33 cellular contexts compared by ENCODE assay signal in genomic region chr5:139895647-139896046, GRCh38.
DNase-seq lines count a peak whose midpoint lies in the region; ATAC-seq, FAIRE-seq and TF ChIP-seq lines count a peak whose summit lies in the region.
"Had no signal": no experiment of that assay in that cellular context is flagged by ENCODE, and none has a peak within 500 bp of the region (broad histone marks: within the 10 kb centered on the region; RNA-seq: fewer than 3 reads in every experiment).

No MANE protein-coding gene starts in this region.

- WGBS in testis, 2 donors, result 17 to 40% methylated on average over 1 to 2 of the region's 2 CpGs

- no peak overlapping the region for H3K9ac ChIP-seq in kidney (ENCODE audit: low read length in 2 of 2)

- no peak for TF ChIP-seq CTCF in testis (IDR thresholded peaks at IDR 0.05)
- no peak for TF ChIP-seq CTCF in kidney (IDR thresholded peaks at IDR 0.05; ENCODE audit: borderline replicate concordance, extremely low read depth, insufficient read depth)

- H3K27ac ChIP-seq in testis (no peak overlapping the region), kidney (ENCODE audit: low read depth in 2 of 2, low read length in 2 of 2) (no peak overlapping the region)
- H3K27ac ChIP-seq: A549, ascending aorta, esophagus muscularis mucosa, neutrophil, SJCRH30, thyroid gland had no signal

- no peak for FAIRE-seq in kidney (lab: Jason Lieb, UNC)
- FAIRE-seq: A549, frontal cortex, GM12878, HTR-8/SVneo, RCC 7860 had no signal

- H3K9me3 ChIP-seq in testis, result no peaks in the 10 kb centered on the region
- no peaks in the 10 kb centered on the region for H3K9me3 ChIP-seq in kidney (ENCODE audit: control insufficient read depth in 1 of 2, low read length in 2 of 2)
- H3K9me3 ChIP-seq: A549, ascending aorta, esophagus muscularis mucosa, neutrophil, SJCRH30, thyroid gland had no signal

- H3K4me1 ChIP-seq in testis (peaks cover 26% of the 10 kb centered on the region), kidney (ENCODE audit: control insufficient read depth in 1 of 2, insufficient read depth in 1 of 2, low read depth in 1 of 2, low read length in 2 of 2) (no peaks in the 10 kb centered on the region)
- H3K4me1 ChIP-seq: A549, ascending aorta, SJCRH30, thyroid gland had no signal

- TF ChIP-seq POLR2A in testis (IDR thresholded peaks at IDR 0.05), result no peak

- DNase-seq in Right ventricle myocardium superior (peak; percentile 66), Right ventricle myocardium inferior (ENCODE audit: missing footprints) (no peak), head of caudate nucleus (peak in 24 of 42 donors; percentile 18 to 63 (median 43)), myocyte (ENCODE audit: low read depth) (peak; percentile 9), testis (peak; percentile 89), RPMI8226 (no peak), kidney (no peak)
- DNase-seq: activated CD8-positive, alpha-beta T cell treated with anti-CD3 and anti-CD28 coated beads, Interleukin-2, amount 10 ng/mL, durations not matched to agents 7 days and 5 days; activated naive CD8-positive, alpha-beta T cell treated with anti-CD3 and anti-CD28 coated beads for 36 hours; CD8-positive, alpha-beta T cell; dermis blood vessel endothelial cell; DMS153; H7; naive thymus-derived CD4-positive, alpha-beta T cell; NCI-H1048; NCI-H1694; NCI-H446; NCI-H82; SJCRH30; stimulated activated CD4-positive, alpha-beta T cell treated with anti-CD3 and anti-CD28 coated beads, Interleukin-1b, Interleukin-23, amount 100 ng/mL, for 48 hours; stimulated activated naive CD8-positive, alpha-beta T cell treated with anti-CD3 and anti-CD28 coated beads, Interleukin-15, amount 100 ng/mL, for 72 hours; SW 1271; thyroid gland had no signal

- no peak overlapping the region for H3K4me3 ChIP-seq in testis
- H3K4me3 ChIP-seq in kidney (ENCODE audit: low read length in 2 of 2), result no peak overlapping the region
- H3K4me3 ChIP-seq: A549, ascending aorta, esophagus muscularis mucosa, GM12878, SJCRH30, smooth muscle cell, thyroid gland had no signal

- no peaks in the 10 kb centered on the region for H3K27me3 ChIP-seq in testis
- H3K27me3 ChIP-seq: ascending aorta, esophagus muscularis mucosa, thyroid gland had no signal

- intact Hi-C loops in Right ventricle myocardium superior (cut with DNase I), result no loop called here
- intact Hi-C loops in Right ventricle myocardium inferior (cut with DNase I), result no loop called here
- intact Hi-C loops in head of caudate nucleus (cut with DNase I), result no loop called here
- intact Hi-C loops in testis (cut with DNase I; ENCODE audit: low total_unique reads), result no loop called here
- intact Hi-C loops in kidney (cut with DNase I), result no loop called here

- no peaks in the 10 kb centered on the region for H3K36me3 ChIP-seq in testis (ENCODE audit: low read depth, missing control alignments)
- no peaks in the 10 kb centered on the region for H3K36me3 ChIP-seq in kidney (ENCODE audit: control insufficient read depth in 1 of 2, insufficient read depth in 2 of 2, low read length in 2 of 2)
- H3K36me3 ChIP-seq: ascending aorta, esophagus muscularis mucosa, neutrophil, SJCRH30, thyroid gland had no signal

- ATAC-seq in Right ventricle myocardium superior (ENCODE audit: poor library complexity), result peak; percentile 28
- no peak for ATAC-seq in Right ventricle myocardium inferior
- no peak for ATAC-seq in GM21825 (IDR thresholded peaks at IDR 0.05; ENCODE audit: unreplicated experiment)
- ATAC-seq: A549; activated CD8-positive, alpha-beta T cell treated with anti-CD3 and anti-CD28 coated beads, Interleukin-2, amount 10 ng/mL, durations not matched to agents 7 days and 5 days; CD8-positive, alpha-beta T cell; GM12878; naive thymus-derived CD4-positive, alpha-beta T cell had no signal

Comparison
In these comparisons a context has a peak if more than half of its experiments do, and no peak if none do; other contexts are left out.
1. DNase-seq: peak in Right ventricle myocardium superior (single experiment), head of caudate nucleus (24 of 42), myocyte (single experiment) and testis (single experiment); none in Right ventricle myocardium inferior (single experiment), RPMI8226 (single experiment) and kidney (single experiment).